In genomic region chr2:156098506-156098905, GRCh38 we compare ENCODE assay signal across 17 cellular contexts.
DNase-seq lines count a peak whose midpoint lies in the region; ATAC-seq and TF ChIP-seq lines count a peak whose summit lies in the region.
"Had no signal": no experiment of that assay in that cellular context is flagged by ENCODE, and none has a peak within 500 bp of the region (broad histone marks: within the 10 kb centered on the region; RNA-seq: fewer than 3 reads in every experiment).

No MANE protein-coding gene starts in this region.

- H3K9me3 Mint-ChIP-seq in activated CD4-positive, alpha-beta T cell treated with anti-CD3 and anti-CD28 coated beads, Interleukin-2, amount 10 ng/mL, durations not matched to agents 7 days and 5 days, result no peaks in the 10 kb centered on the region
- H3K9me3 Mint-ChIP-seq in MCF 10A (ENCODE audit: unreplicated experiment), result no peaks in the 10 kb centered on the region

- BruUV-seq in MCF 10A (replicated peaks; lab: Mats Ljungman, UMichigan), result no TSS peak

- peak; percentile 19 for DNase-seq in NCI-H2107 treated with DMSO at 0.1 percent for 48 hours (lab: John Stamatoyannopoulos, UW; ENCODE audit: unreplicated experiment)
- DNase-seq in NCI-H2107 (lab: John Stamatoyannopoulos, UW), result no peak
- DNase-seq in NCI-H2081 (lab: John Stamatoyannopoulos, UW), result peak; percentile 48 to 86
- peak; percentile 23 for DNase-seq in NCI-H748 treated with DMSO at 0.1 percent for 48 hours (lab: John Stamatoyannopoulos, UW)
- no peak for DNase-seq in activated CD4-positive, alpha-beta T cell treated with anti-CD3 and anti-CD28 coated beads, Interleukin-2, amount 10 ng/mL, durations not matched to agents 7 days and 5 days
- DNase-seq in MCF 10A (ENCODE audit: unreplicated experiment), result no peak
- DNase-seq: CD8-positive, alpha-beta memory T cell; EL; GF-D8; Karpas-422; NCI-H1436 treated with DMSO at 0.1 percent for 48 hours; NCI-H2171; NCI-H446; NCI-H526; Peyer's patch; T-helper 1 cell had no signal

- CTCF ChIA-PET in activated CD4-positive, alpha-beta T cell treated with anti-CD3 and anti-CD28 coated beads, Interleukin-2, amount 10 ng/mL, durations not matched to agents 7 days and 5 days (lab: Charles Lee), result no interaction called here
- CTCF ChIA-PET in MCF 10A (lab: Yijun Ruan, JAX), result no interaction called here

- H3K4me3 Mint-ChIP-seq in activated CD4-positive, alpha-beta T cell treated with anti-CD3 and anti-CD28 coated beads, Interleukin-2, amount 10 ng/mL, durations not matched to agents 7 days and 5 days, result no peak overlapping the region
- no peak overlapping the region for H3K4me3 Mint-ChIP-seq in MCF 10A (ENCODE audit: unreplicated experiment)
- H3K4me3 Mint-ChIP-seq: CD8-positive, alpha-beta memory T cell had no signal

- no peaks in the 10 kb centered on the region for H3K36me3 Mint-ChIP-seq in activated CD4-positive, alpha-beta T cell treated with anti-CD3 and anti-CD28 coated beads, Interleukin-2, amount 10 ng/mL, durations not matched to agents 7 days and 5 days (ENCODE audit: low read depth)
- H3K36me3 Mint-ChIP-seq in MCF 10A (ENCODE audit: insufficient read depth, unreplicated experiment), result no peaks in the 10 kb centered on the region
- H3K36me3 Mint-ChIP-seq: CD8-positive, alpha-beta memory T cell had no signal

- H3K27ac Mint-ChIP-seq in activated CD4-positive, alpha-beta T cell treated with anti-CD3 and anti-CD28 coated beads, Interleukin-2, amount 10 ng/mL, durations not matched to agents 7 days and 5 days, result no peak overlapping the region
- no peak overlapping the region for H3K27ac Mint-ChIP-seq in MCF 10A (ENCODE audit: low read depth, unreplicated experiment)
- H3K27ac Mint-ChIP-seq: CD8-positive, alpha-beta memory T cell had no signal

- intact Hi-C loops in MCF 10A (cut with micrococcal nuclease), result no loop called here

- TF ChIP-seq CTCF in MCF 10A (IDR thresholded peaks at IDR 0.05; ENCODE audit: unreplicated experiment), result no peak

- H3K27me3 Mint-ChIP-seq in activated CD4-positive, alpha-beta T cell treated with anti-CD3 and anti-CD28 coated beads, Interleukin-2, amount 10 ng/mL, durations not matched to agents 7 days and 5 days, result no peaks in the 10 kb centered on the region
- H3K27me3 Mint-ChIP-seq in MCF 10A (ENCODE audit: insufficient read depth, unreplicated experiment), result no peaks in the 10 kb centered on the region

- no peaks in the 10 kb centered on the region for H3K4me1 Mint-ChIP-seq in activated CD4-positive, alpha-beta T cell treated with anti-CD3 and anti-CD28 coated beads, Interleukin-2, amount 10 ng/mL, durations not matched to agents 7 days and 5 days
- no peaks in the 10 kb centered on the region for H3K4me1 Mint-ChIP-seq in MCF 10A (ENCODE audit: insufficient read depth, unreplicated experiment)
- H3K4me1 Mint-ChIP-seq: CD8-positive, alpha-beta memory T cell had no signal

- ATAC-seq in GM21825 (IDR thresholded peaks at IDR 0.05; ENCODE audit: unreplicated experiment), result no peak

- POLR2A ChIA-PET in activated CD4-positive, alpha-beta T cell treated with anti-CD3 and anti-CD28 coated beads, Interleukin-2, amount 10 ng/mL, durations not matched to agents 7 days and 5 days (lab: Charles Lee), result no interaction called here
- POLR2A ChIA-PET in MCF 10A (lab: Yijun Ruan, JAX), result interaction anchor here (1.0 kb wide), 1 partner anchor 13 kb away, joined by 3 read pairs; no protein-coding TSS in a partner anchor

Comparison
In these comparisons a context has a peak if more than half of its experiments do, and no peak if none do; other contexts are left out.
1. DNase-seq: peak in NCI-H2107 treated with DMSO at 0.1 percent for 48 hours (single experiment), NCI-H2081 (2 of 2) and NCI-H748 treated with DMSO at 0.1 percent for 48 hours (single experiment); none in NCI-H2107 (single experiment), activated CD4-positive, alpha-beta T cell treated with anti-CD3 and anti-CD28 coated beads, Interleukin-2, amount 10 ng/mL, durations not matched to agents 7 days and 5 days (single experiment) and MCF 10A (single experiment).